In genomic region chr1:35544976-35545375, GRCh38 we compare ENCODE assay signal across 8 cellular contexts. TPM values are rescaled to one million over a fixed set of nuclear protein-coding genes. Genes with fewer than 3 reads are reported as not detected.
A peak's percentile ranks its signal among the peaks of the same experiment; 100 is the strongest.
DNase-seq lines count a peak whose midpoint lies in the region; ATAC-seq and TF ChIP-seq lines count a peak whose summit lies in the region.

No MANE protein-coding gene starts in this region.

- H3K27ac ChIP-seq in Karpas-422 (ENCODE audit: low read length): no peak overlapping the region
- no peak overlapping the region for H3K27ac ChIP-seq in mesenchymal stem cell (ENCODE audit: low read length, poor library complexity, severe bottlenecking)

- H2AFZ ChIP-seq in Karpas-422 (ENCODE audit: low read length): no peak overlapping the region
- H2AFZ ChIP-seq in mesenchymal stem cell (ENCODE audit: low read depth, low read length): no peak overlapping the region

- no peaks in the 10 kb centered on the region for H3K9me2 ChIP-seq in Karpas-422 (replicated peaks; ENCODE audit: insufficient read depth, low read length)

- no peak overlapping the region for H3K4me2 ChIP-seq in Karpas-422 (ENCODE audit: low read depth, low read length, poor library complexity, severe bottlenecking)
- no peak overlapping the region for H3K4me2 ChIP-seq in mesenchymal stem cell (ENCODE audit: low read length, poor library complexity, severe bottlenecking)

- no peak overlapping the region for H2BK12ac ChIP-seq in mesenchymal stem cell (ENCODE audit: low read length in 2 of 2)

- TF ChIP-seq CTCF in choroid plexus epithelial cell (conservative IDR thresholded peaks at IDR 0.05; ENCODE audit: low read depth, low read length) (peak; percentile 13), omental fat pad (IDR thresholded peaks at IDR 0.05) (no peak)

- no peak overlapping the region for H3K23ac ChIP-seq in mesenchymal stem cell (ENCODE audit: low read length in 2 of 2)

- peaks cover 89% of the 10 kb centered on the region for H3K79me2 ChIP-seq in Karpas-422 (ENCODE audit: low read length)

- H3K4me3 ChIP-seq in Karpas-422 (ENCODE audit: low read length) (no peak overlapping the region), choroid plexus epithelial cell (ENCODE audit: low read depth, low read length) (no peak overlapping the region), mesenchymal stem cell (ENCODE audit: insufficient read depth in 1 of 2, low read depth in 1 of 2, low read length in 2 of 2) (no peak overlapping the region)

- H3K27me3 ChIP-seq in Karpas-422 (ENCODE audit: low read length): no peaks in the 10 kb centered on the region
- no peaks in the 10 kb centered on the region for H3K27me3 ChIP-seq in mesenchymal stem cell (ENCODE audit: control insufficient read depth in 1 of 2, insufficient read depth in 1 of 2, low read length in 2 of 2)

- H3K9me3 ChIP-seq in Karpas-422 (ENCODE audit: low read length) (no peaks in the 10 kb centered on the region), mesenchymal stem cell (ENCODE audit: control insufficient read depth, low read length) (no peaks in the 10 kb centered on the region)

- H2BK15ac ChIP-seq in mesenchymal stem cell (ENCODE audit: low read depth, poor library complexity, severe bottlenecking): no peak overlapping the region

- H4K8ac ChIP-seq in mesenchymal stem cell (ENCODE audit: low read length): no peak overlapping the region

- no peak overlapping the region for H3K9ac ChIP-seq in Karpas-422 (ENCODE audit: low read length)
- peak overlapping the region; percentile 10 for H3K9ac ChIP-seq in mesenchymal stem cell (ENCODE audit: low read length)

- H2BK120ac ChIP-seq in mesenchymal stem cell (ENCODE audit: low read depth, low read length): no peak overlapping the region

- H3K4me1 ChIP-seq in Karpas-422 (ENCODE audit: low read length) (peaks cover 19% of the 10 kb centered on the region), mesenchymal stem cell (ENCODE audit: control insufficient read depth, insufficient read depth, low read depth, low read length) (peaks cover 9% of the 10 kb centered on the region)

- H3K36me3 ChIP-seq in Karpas-422 (ENCODE audit: insufficient read depth, low read length) (peaks cover 41% of the 10 kb centered on the region), mesenchymal stem cell (ENCODE audit: control insufficient read depth in 1 of 2, insufficient read depth in 2 of 2, low read depth in 1 of 2, low read length in 2 of 2) (peaks cover 9 to 52% of the 10 kb centered on the region in 2 experiments)

- H4K91ac ChIP-seq in mesenchymal stem cell (ENCODE audit: low read length): no peak overlapping the region

- WGBS in mesenchymal stem cell: 62% methylated on average over 3 of the region's 3 CpGs

- H3K14ac ChIP-seq in mesenchymal stem cell (ENCODE audit: low read length in 2 of 2): no peak overlapping the region

- H2AK5ac ChIP-seq in mesenchymal stem cell (ENCODE audit: low read length, severe bottlenecking): no peak overlapping the region

- H4K20me1 ChIP-seq in Karpas-422 (ENCODE audit: insufficient read depth, low read depth, low read length): no peaks in the 10 kb centered on the region

- H3K79me1 ChIP-seq in mesenchymal stem cell (replicated peaks; ENCODE audit: low read length, poor library complexity, severe bottlenecking): peaks cover 23% of the 10 kb centered on the region

- H3K18ac ChIP-seq in mesenchymal stem cell (ENCODE audit: low read depth in 1 of 2, low read length in 2 of 2): no peak overlapping the region

- DNase-seq in NCI-H2227 (lab: John Stamatoyannopoulos, UW; ENCODE audit: unreplicated experiment) (peak; percentile 32), NCI-H2227 treated with DMSO at 0.1 percent for 48 hours (lab: John Stamatoyannopoulos, UW) (no peak), Karpas-422 (peak; percentile 85), T-helper 1 cell (peak in 3 of 5 donors; percentile 43 to 61 (median 44)), choroid plexus epithelial cell (ENCODE audit: low read depth) (peak; percentile 70), mesenchymal stem cell (peak; percentile 67), omental fat pad (ENCODE audit: low spot score) (no peak)

- H2BK5ac ChIP-seq in mesenchymal stem cell (ENCODE audit: low read depth, low read length, poor library complexity, severe bottlenecking): no peak overlapping the region

- H3K4ac ChIP-seq in mesenchymal stem cell (ENCODE audit: low read depth in 1 of 2, low read length in 2 of 2): peak overlapping the region in 1 of 2 experiments; percentile 22

- ATAC-seq in HG03378 (IDR thresholded peaks at IDR 0.05; ENCODE audit: unreplicated experiment) (no peak), omental fat pad (ENCODE audit: low FRiP score) (no peak)

RNA-seq across cellular contexts. Expression of gene KIAA0319L, which starts 12.2 kb away (rescaled TPM):
- 34.0 and 53.6 TPM in 2 replicates for total RNA-seq in Karpas-422 (2014; rRNA removed; shearing (Covaris generic); ENCODE audit: low replicate concordance)
- polyA plus RNA-seq in mesenchymal stem cell (2013, experiment 1 of 2): 37.8 TPM
- polyA plus RNA-seq in mesenchymal stem cell (2013, experiment 2 of 2): 37.6 TPM
- total RNA-seq in omental fat pad: 10 to 100 TPM; 38.1 to 99.9 (median 44.2) TPM

RNA-seq across cellular contexts. Expression of gene NCDN, which starts 12.6 kb away (rescaled TPM):
- 22.8 and 46.0 TPM in 2 replicates for total RNA-seq in Karpas-422 (2014; rRNA removed; shearing (Covaris generic); ENCODE audit: low replicate concordance)
- 19.5 TPM for polyA plus RNA-seq in mesenchymal stem cell (2013, experiment 1 of 2)
- 20.1 TPM for polyA plus RNA-seq in mesenchymal stem cell (2013, experiment 2 of 2)
- 10 to 100 TPM; 12.2 to 20.9 (median 15.1) TPM for total RNA-seq in omental fat pad

RNA-seq across cellular contexts. Expression of gene TFAP2E, which starts 28.1 kb away (rescaled TPM):
- total RNA-seq in Karpas-422 (2014; rRNA removed; shearing (Covaris generic); ENCODE audit: low replicate concordance): 0.56 and 1.4 TPM in 2 replicates
- 0.11 TPM for polyA plus RNA-seq in mesenchymal stem cell (2013, experiment 1 of 2)
- 0.10 TPM for polyA plus RNA-seq in mesenchymal stem cell (2013, experiment 2 of 2)
- under 1 TPM; 0.25 to 0.72 (median 0.50) TPM for total RNA-seq in omental fat pad

Comparison
In these comparisons a context has a peak if more than half of its experiments do, and no peak if none do; other contexts are left out.
1. DNase-seq: peak in NCI-H2227 (single experiment), Karpas-422 (single experiment), T-helper 1 cell (3 of 5), choroid plexus epithelial cell (single experiment) and mesenchymal stem cell (single experiment); none in NCI-H2227 treated with DMSO at 0.1 percent for 48 hours (single experiment) and omental fat pad (single experiment).